8 cellular contexts compared by ENCODE assay signal in the genomic region with DNA sequence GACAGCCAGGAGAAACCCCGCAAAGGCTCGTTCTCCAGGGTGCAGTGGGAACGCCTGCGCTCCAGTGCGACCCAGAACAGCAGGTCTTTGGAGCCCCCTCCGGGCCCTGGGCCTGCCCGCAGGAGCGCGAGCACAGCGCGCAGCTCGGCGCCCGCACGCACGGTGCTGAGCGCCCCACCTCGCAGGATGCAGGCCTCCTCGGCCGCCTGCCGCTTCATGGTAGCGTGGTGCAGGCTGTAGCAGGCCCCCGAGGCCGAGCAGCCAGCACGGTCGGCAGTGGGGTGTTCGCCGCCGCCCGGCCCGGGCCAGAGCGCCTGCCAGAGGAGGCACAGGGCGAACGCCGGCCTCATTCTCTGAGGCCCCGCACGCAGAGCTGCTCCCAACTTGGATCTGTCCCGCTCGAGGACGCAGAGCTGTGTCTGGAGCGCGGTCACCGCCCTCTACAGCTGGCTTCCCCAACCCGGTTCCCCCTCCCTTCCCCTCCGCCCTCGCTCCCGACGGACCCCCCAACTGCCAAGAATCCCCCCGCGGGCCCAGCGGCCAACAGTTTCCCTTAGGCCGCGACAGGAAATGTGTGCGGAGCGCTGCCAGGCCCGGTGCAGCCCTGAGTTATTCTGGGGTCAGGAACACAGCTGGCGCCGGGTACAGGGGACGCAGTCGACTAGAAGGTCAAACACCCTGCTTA. TPM values are rescaled to one million over a fixed set of nuclear protein-coding genes. Genes with fewer than 3 reads are reported as not detected.
DNase-seq lines count a peak whose midpoint lies in the region; ATAC-seq and TF ChIP-seq lines count a peak whose summit lies in the region.

A gene with protein sequence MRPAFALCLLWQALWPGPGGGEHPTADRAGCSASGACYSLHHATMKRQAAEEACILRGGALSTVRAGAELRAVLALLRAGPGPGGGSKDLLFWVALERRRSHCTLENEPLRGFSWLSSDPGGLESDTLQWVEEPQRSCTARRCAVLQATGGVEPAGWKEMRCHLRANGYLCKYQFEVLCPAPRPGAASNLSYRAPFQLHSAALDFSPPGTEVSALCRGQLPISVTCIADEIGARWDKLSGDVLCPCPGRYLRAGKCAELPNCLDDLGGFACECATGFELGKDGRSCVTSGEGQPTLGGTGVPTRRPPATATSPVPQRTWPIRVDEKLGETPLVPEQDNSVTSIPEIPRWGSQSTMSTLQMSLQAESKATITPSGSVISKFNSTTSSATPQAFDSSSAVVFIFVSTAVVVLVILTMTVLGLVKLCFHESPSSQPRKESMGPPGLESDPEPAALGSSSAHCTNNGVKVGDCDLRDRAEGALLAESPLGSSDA (minus strand): TSS at position 421 of the 685 bp plus-strand sequence. CDS start 71 bp downstream, at position 350.

- no peaks in the 10 kb centered on the region for H3K79me2 ChIP-seq in PC-3 (ENCODE audit: low read length)

- H3K27ac Mint-ChIP-seq in activated naive CD8-positive, alpha-beta T cell treated with anti-CD3 and anti-CD28 coated beads, Interleukin-2, amount 10 ng/mL, durations not matched to agents 7 days and 5 days, result no peak within 1 kb of the TSS

- intact Hi-C loops in right cardiac atrium (cut with DNase I), result loop anchor here in 1 of 4 donors (10.0 kb wide), 1 partner anchor 109 kb away; no protein-coding TSS in a partner anchor
- intact Hi-C loops in PC-3 (cut with micrococcal nuclease), result no loop called here

- no peak within 1 kb of the TSS for H3K4me2 ChIP-seq in PC-3 (ENCODE audit: low read length)

- no peaks in the 10 kb centered on the region for H3F3A ChIP-seq in PC-3 (ENCODE audit: low read length, unreplicated experiment)

- H3K9me3 ChIP-seq in right cardiac atrium (ENCODE audit: control insufficient read depth, low read length) (no peaks in the 10 kb centered on the region), PC-3 (ENCODE audit: low read length) (no peaks in the 10 kb centered on the region)

- H3K27me3 ChIP-seq in right cardiac atrium (ENCODE audit: control insufficient read depth, insufficient read depth) (no peaks in the 10 kb centered on the region), rectal smooth muscle tissue (ENCODE audit: control insufficient read depth, insufficient read depth, low read length) (peaks cover 8% of the 10 kb centered on the region), PC-3 (ENCODE audit: low read length) (no peaks in the 10 kb centered on the region)

- ATAC-seq in activated naive CD8-positive, alpha-beta T cell treated with anti-CD3 and anti-CD28 coated beads, Interleukin-2, amount 10 ng/mL, durations not matched to agents 7 days and 5 days (ENCODE audit: low read depth), result peak; percentile 75
- ATAC-seq in right cardiac atrium, result peak; percentile 90 to 94
- ATAC-seq in HG02885 (IDR thresholded peaks at IDR 0.05; ENCODE audit: poor library complexity, unreplicated experiment), result no peak
- no peak for ATAC-seq in PC-3

- no peaks in the 10 kb centered on the region for H3K36me3 Mint-ChIP-seq in activated naive CD8-positive, alpha-beta T cell treated with anti-CD3 and anti-CD28 coated beads, Interleukin-2, amount 10 ng/mL, durations not matched to agents 7 days and 5 days

- H3K27me3 Mint-ChIP-seq in activated naive CD8-positive, alpha-beta T cell treated with anti-CD3 and anti-CD28 coated beads, Interleukin-2, amount 10 ng/mL, durations not matched to agents 7 days and 5 days, result peaks cover 47% of the 10 kb centered on the region

- DNase-seq in GM13976 (ENCODE audit: low spot score) (peak; percentile 14), right cardiac atrium (peak; percentile 83 to 93 (median 91)), UCSD-AML1 (lab: John Stamatoyannopoulos, UW; ENCODE audit: unreplicated experiment) (no peak), NCI-H69 (lab: John Stamatoyannopoulos, UW) (no peak), PC-3 (no peak)
- peak; percentile 58 for DNase-seq in activated naive CD8-positive, alpha-beta T cell treated with anti-CD3 and anti-CD28 coated beads, Interleukin-2, amount 10 ng/mL, durations not matched to agents 7 days and 5 days

- peak within 1 kb of the TSS; percentile 66 for H3K4me3 Mint-ChIP-seq in activated naive CD8-positive, alpha-beta T cell treated with anti-CD3 and anti-CD28 coated beads, Interleukin-2, amount 10 ng/mL, durations not matched to agents 7 days and 5 days

- H4K20me1 ChIP-seq in PC-3 (ENCODE audit: low read length), result no peaks in the 10 kb centered on the region

- H3K4me1 ChIP-seq in right cardiac atrium (ENCODE audit: control insufficient read depth, insufficient read depth, low read length), result no peaks in the 10 kb centered on the region
- H3K4me1 ChIP-seq in rectal smooth muscle tissue (ENCODE audit: control insufficient read depth, insufficient read depth, low read length), result no peaks in the 10 kb centered on the region
- no peaks in the 10 kb centered on the region for H3K4me1 ChIP-seq in PC-3 (ENCODE audit: insufficient read depth, low read length)

- H3K4me1 Mint-ChIP-seq in activated naive CD8-positive, alpha-beta T cell treated with anti-CD3 and anti-CD28 coated beads, Interleukin-2, amount 10 ng/mL, durations not matched to agents 7 days and 5 days, result peaks cover 7% of the 10 kb centered on the region

- POLR2A ChIA-PET in activated naive CD8-positive, alpha-beta T cell treated with anti-CD3 and anti-CD28 coated beads, Interleukin-2, amount 10 ng/mL, durations not matched to agents 7 days and 5 days (lab: Charles Lee), result no interaction called here
- POLR2A ChIA-PET in PC-3 (lab: Charles Lee; ENCODE audit: unreplicated experiment), result no interaction called here

- no peaks in the 10 kb centered on the region for H3K9me3 Mint-ChIP-seq in activated naive CD8-positive, alpha-beta T cell treated with anti-CD3 and anti-CD28 coated beads, Interleukin-2, amount 10 ng/mL, durations not matched to agents 7 days and 5 days

- TF ChIP-seq CTCF in GM13976 (IDR thresholded peaks at IDR 0.05; ENCODE audit: borderline replicate concordance, control extremely low read depth, extremely low read depth, insufficient read depth, missing control alignments) (no peak), PC-3 (conservative IDR thresholded peaks at IDR 0.05; ENCODE audit: low read depth, low read length) (no peak)

- CTCF ChIA-PET in PC-3 (lab: Charles Lee), result no interaction called here

- in situ Hi-C loops in GM13976 (cut with MboI; ENCODE audit: low sequenced_read_pairs, unreplicated experiment), result no loop called here

- H2AFZ ChIP-seq in PC-3 (ENCODE audit: low read length), result no peak within 1 kb of the TSS

- H3K27ac ChIP-seq in right cardiac atrium (ENCODE audit: low read length) (peak within 1 kb of the TSS; percentile 83), rectal smooth muscle tissue (ENCODE audit: low read depth, low read length) (no peak within 1 kb of the TSS), PC-3 (ENCODE audit: low read length) (no peak within 1 kb of the TSS)

- 2% methylated on average over 60 of the region's 60 CpGs for WGBS in right cardiac atrium

- H3K4me3 ChIP-seq in right cardiac atrium (ENCODE audit: low read length) (peak within 1 kb of the TSS; percentile 60), rectal smooth muscle tissue (ENCODE audit: low read length) (peak within 1 kb of the TSS; percentile 32), PC-3 (ENCODE audit: low read length) (no peak within 1 kb of the TSS)

- no TSS peak for BruUV-seq in PC-3 (replicated peaks; lab: Mats Ljungman, UMichigan)

- H3K9me2 ChIP-seq in PC-3 (replicated peaks; ENCODE audit: low read length), result no peaks in the 10 kb centered on the region

- H3K9ac ChIP-seq in rectal smooth muscle tissue (ENCODE audit: low read length) (no peak within 1 kb of the TSS), PC-3 (ENCODE audit: low read length) (no peak within 1 kb of the TSS)

- H3K36me3 ChIP-seq in rectal smooth muscle tissue (ENCODE audit: control insufficient read depth, insufficient read depth, low read length) (no peaks in the 10 kb centered on the region), PC-3 (ENCODE audit: low read depth, low read length) (no peaks in the 10 kb centered on the region)

RNA-seq across cellular contexts. Expression of the gene that starts here (rescaled TPM):
- not detected for total RNA-seq in activated naive CD8-positive, alpha-beta T cell treated with anti-CD3 and anti-CD28 coated beads, Interleukin-2, amount 10 ng/mL, durations not matched to agents 7 days and 5 days
- 10 to 100 TPM; 30.1 to 48.5 (median 41.8) TPM for total RNA-seq in right cardiac atrium
- 44.0 TPM for polyA plus RNA-seq in right cardiac atrium
- total RNA-seq in PC-3 (2014; rRNA removed), result not detected in 2 replicates

Comparison
In these comparisons a context has a peak if more than half of its experiments do, and no peak if none do; other contexts are left out.
1. RNA of the gene that starts here (total RNA-seq): 30.1 to 48.5 TPM in right cardiac atrium; not detected in activated naive CD8-positive, alpha-beta T cell treated with anti-CD3 and anti-CD28 coated beads, Interleukin-2, amount 10 ng/mL, durations not matched to agents 7 days and 5 days and not detected in PC-3; every median in the first group is over 10 times any median in the second.
2. Peak in DNase-seq and ATAC-seq in activated naive CD8-positive, alpha-beta T cell treated with anti-CD3 and anti-CD28 coated beads, Interleukin-2, amount 10 ng/mL, durations not matched to agents 7 days and 5 days; RNA of the gene not detected or under 1 TPM.
3. DNase-seq: peak in GM13976 (single experiment) and right cardiac atrium (3 of 3); none in UCSD-AML1 (single experiment), NCI-H69 (single experiment) and PC-3 (single experiment).
4. ATAC-seq: peak in right cardiac atrium (2 of 2); none in HG02885 (single experiment) and PC-3 (single experiment).